In genomic region chr6:106084106-106084963, GRCh38 we compare ENCODE assay signal across 8 cellular contexts. TPM values are rescaled to one million over a fixed set of nuclear protein-coding genes. Genes with fewer than 3 reads are reported as not detected.
A peak's percentile ranks its signal among the peaks of the same experiment; 100 is the strongest.
DNase-seq lines count a peak whose midpoint lies in the region; ATAC-seq lines count a peak whose summit lies in the region.

No MANE protein-coding gene starts in this region.

- DNase-seq in NK-92 treated with Interleukin-12 subunit alpha and Interleukin-12 subunit beta, amount 100 ng/mL, for 24 hours (lab: John Stamatoyannopoulos, UW): peak; percentile 47
- DNase-seq in NK-92 (lab: John Stamatoyannopoulos, UW; ENCODE audit: unreplicated experiment) (no peak), OCI-M1 (lab: John Stamatoyannopoulos, UW) (peak; percentile 94), dedifferentiated amniotic fluid mesenchymal stem cell (ENCODE audit: extremely low spot score) (peak; percentile 68), LoVo (ENCODE audit: low spot score) (no peak)
- no peak for DNase-seq in naive thymus-derived CD4-positive, alpha-beta T cell

- peak; percentile 77 for ATAC-seq in GM21390 (IDR thresholded peaks at IDR 0.05; ENCODE audit: unreplicated experiment)
- ATAC-seq in HG03558 (IDR thresholded peaks at IDR 0.05; ENCODE audit: extremely low read depth, unreplicated experiment): peak; percentile 60
- peak; percentile 58 for ATAC-seq in naive thymus-derived CD4-positive, alpha-beta T cell

- peaks cover 45 to 50% of the 10 kb centered on the region in 2 donors for H3K4me1 ChIP-seq in naive thymus-derived CD4-positive, alpha-beta T cell (ENCODE audit: control insufficient read depth in 2 of 2, insufficient read depth in 2 of 2, low read length in 2 of 2)

- no peaks in the 10 kb centered on the region for H3K9me3 Mint-ChIP-seq in naive thymus-derived CD4-positive, alpha-beta T cell

- H3K4me1 Mint-ChIP-seq in naive thymus-derived CD4-positive, alpha-beta T cell: peaks cover 46 to 78% (median 67%) of the 10 kb centered on the region in 7 donors

- no peaks in the 10 kb centered on the region for H3K36me3 ChIP-seq in naive thymus-derived CD4-positive, alpha-beta T cell (ENCODE audit: control insufficient read depth in 2 of 3, insufficient read depth in 3 of 3, low read length in 3 of 3)

- peaks cover 0 to 29% (median 0%) of the 10 kb centered on the region in 5 donors for H3K36me3 Mint-ChIP-seq in naive thymus-derived CD4-positive, alpha-beta T cell

- no peak overlapping the region for H3K27ac ChIP-seq in naive thymus-derived CD4-positive, alpha-beta T cell (ENCODE audit: low read depth, low read length)

- H3K27ac Mint-ChIP-seq in naive thymus-derived CD4-positive, alpha-beta T cell: peak overlapping the region in 5 of 9 donors; percentile 5 to 57 (median 17)

- H3K9me3 ChIP-seq in naive thymus-derived CD4-positive, alpha-beta T cell (ENCODE audit: control insufficient read depth in 2 of 3, low read length in 3 of 3): no peaks in the 10 kb centered on the region

- H3K4me3 Mint-ChIP-seq in naive thymus-derived CD4-positive, alpha-beta T cell: peak overlapping the region in 9 of 10 donors; percentile 3 to 89 (median 43)

- H3K27me3 Mint-ChIP-seq in naive thymus-derived CD4-positive, alpha-beta T cell: peaks cover 5 to 31% (median 14%) of the 10 kb centered on the region in 5 donors

- H3K4me3 ChIP-seq in naive thymus-derived CD4-positive, alpha-beta T cell (ENCODE audit: low read length): no peak overlapping the region

- peaks cover 0 to 13% of the 10 kb centered on the region in 2 donors for H3K27me3 ChIP-seq in naive thymus-derived CD4-positive, alpha-beta T cell (ENCODE audit: control insufficient read depth in 2 of 2, insufficient read depth in 2 of 2, low read length in 2 of 2)

- intact Hi-C loops in naive thymus-derived CD4-positive, alpha-beta T cell (cut with micrococcal nuclease): no loop called here

- POLR2A ChIA-PET in naive thymus-derived CD4-positive, alpha-beta T cell (lab: Charles Lee): interaction anchor here (0.7 kb wide), 1 partner anchor 15 kb away, joined by 3 read pairs; no protein-coding TSS in a partner anchor

- CTCF ChIA-PET in naive thymus-derived CD4-positive, alpha-beta T cell (lab: Charles Lee): interaction anchor here (0.8 to 2.0 kb wide), 2 partner anchors 9 to 13 kb away, joined by 3 to 5 read pairs; no protein-coding TSS in a partner anchor

RNA-seq across cellular contexts. Expression of gene PRDM1, which starts 1.8 kb away (rescaled TPM):
- total RNA-seq in naive thymus-derived CD4-positive, alpha-beta T cell: 10 to 100 TPM in 3 of 5 experiments, 1 to 10 TPM in 2; 2.0 to 64.1 (median 22.6) TPM
- 1 to 10 TPM; 2.9 to 5.6 TPM for polyA plus RNA-seq in naive thymus-derived CD4-positive, alpha-beta T cell

Comparison
In these comparisons a context has a peak if more than half of its experiments do, and no peak if none do; other contexts are left out.
1. DNase-seq: peak in NK-92 treated with Interleukin-12 subunit alpha and Interleukin-12 subunit beta, amount 100 ng/mL, for 24 hours (single experiment), OCI-M1 (single experiment) and dedifferentiated amniotic fluid mesenchymal stem cell (single experiment); none in NK-92 (single experiment), naive thymus-derived CD4-positive, alpha-beta T cell (0 of 9) and LoVo (single experiment).
2. Peak in every context shown above with its lines, with median percentiles within 50 percentile points of each other: ATAC-seq.